30 cellular contexts compared by ENCODE assay signal in genomic region chr11:27246925-27247324, GRCh38.
"Had no signal": no experiment of that assay in that cellular context is flagged by ENCODE, and none has a peak within 500 bp of the region (broad histone marks: within the 10 kb centered on the region; RNA-seq: fewer than 3 reads in every experiment).

No MANE protein-coding gene starts in this region.

- H3K27me3 ChIP-seq: breast epithelium, esophagus squamous epithelium, hepatocyte, suprapubic skin, tibial artery, upper lobe of right lung had no signal

- H3K79me2 ChIP-seq: hepatocyte had no signal

- H3K27ac Mint-ChIP-seq: activated CD4-positive, alpha-beta memory T cell treated with anti-CD3 and anti-CD28 coated beads for 36 hours; activated naive CD4-positive, alpha-beta T cell treated with anti-CD3 and anti-CD28 coated beads, Interleukin-2, amount 10 ng/mL, durations not matched to agents 7 days and 5 days; dendritic cell treated with granulocyte-macrophage colony-stimulating factor and Interleukin-4, amounts not matched to agents 40 ng/mL and 50 ng/mL, for 4 days; memory B cell; natural killer cell treated with Interleukin-12 subunit alpha and Interleukin-12 subunit beta and Interleukin-15 and Interleukin-18, amount 100 ng/mL, for 72 hours; progenitor cell of endocrine pancreas; T-helper 1 cell treated with Interleukin-12 subunit alpha and Interleukin-12 subunit beta and Interleukin-4 antibody, amounts not matched to agents 30 μg/mL and 1 μg/mL, for 36 hours had no signal

- H3K27me3 Mint-ChIP-seq: activated CD4-positive, alpha-beta memory T cell treated with anti-CD3 and anti-CD28 coated beads for 36 hours; central memory CD8-positive, alpha-beta T cell; dendritic cell treated with granulocyte-macrophage colony-stimulating factor and Interleukin-4, amounts not matched to agents 40 ng/mL and 50 ng/mL, for 4 days; progenitor cell of endocrine pancreas had no signal

- H3K36me3 Mint-ChIP-seq: activated CD4-positive, alpha-beta memory T cell treated with anti-CD3 and anti-CD28 coated beads for 36 hours; activated naive CD4-positive, alpha-beta T cell treated with anti-CD3 and anti-CD28 coated beads, Interleukin-2, amount 10 ng/mL, durations not matched to agents 7 days and 5 days; memory B cell; natural killer cell treated with Interleukin-12 subunit alpha and Interleukin-12 subunit beta and Interleukin-15 and Interleukin-18, amount 100 ng/mL, for 72 hours had no signal

- H3K4me3 ChIP-seq: breast epithelium, esophagus squamous epithelium, hepatocyte, suprapubic skin, tibial artery, upper lobe of right lung had no signal

- H3K9me3 Mint-ChIP-seq: activated CD4-positive, alpha-beta memory T cell treated with anti-CD3 and anti-CD28 coated beads for 36 hours; activated naive CD4-positive, alpha-beta T cell treated with anti-CD3 and anti-CD28 coated beads, Interleukin-2, amount 10 ng/mL, durations not matched to agents 7 days and 5 days; central memory CD8-positive, alpha-beta T cell; dendritic cell treated with granulocyte-macrophage colony-stimulating factor and Interleukin-4, amounts not matched to agents 40 ng/mL and 50 ng/mL, for 4 days; memory B cell; natural killer cell treated with Interleukin-12 subunit alpha and Interleukin-12 subunit beta and Interleukin-15 and Interleukin-18, amount 100 ng/mL, for 72 hours; T-helper 1 cell treated with Interleukin-12 subunit alpha and Interleukin-12 subunit beta and Interleukin-4 antibody, amounts not matched to agents 30 μg/mL and 1 μg/mL, for 36 hours had no signal

- H3K36me3 ChIP-seq: breast epithelium, esophagus squamous epithelium, suprapubic skin, tibial artery, upper lobe of right lung had no signal

- ATAC-seq: activated CD4-positive, CD25-positive, alpha-beta regulatory T cell treated with anti-CD3 and anti-CD28 coated beads, Interleukin-2, amount 50 U/mL, for 24 hours; natural killer cell treated with Interleukin-12 subunit alpha and Interleukin-12 subunit beta and Interleukin-15 and Interleukin-18, amount 100 ng/mL, for 72 hours; upper lobe of right lung had no signal

- H3K4me1 Mint-ChIP-seq: activated naive CD4-positive, alpha-beta T cell treated with anti-CD3 and anti-CD28 coated beads, Interleukin-2, amount 10 ng/mL, durations not matched to agents 7 days and 5 days; central memory CD8-positive, alpha-beta T cell; memory B cell had no signal

- H3K27ac ChIP-seq: breast epithelium, epithelial cell of prostate, esophagus squamous epithelium, hepatocyte, suprapubic skin, tibial artery, upper lobe of right lung, VCaP had no signal

- H2AFZ ChIP-seq: hepatocyte had no signal

- H3K4me1 ChIP-seq: breast epithelium, tibial artery had no signal

- H3K9me3 ChIP-seq: breast epithelium, esophagus squamous epithelium, suprapubic skin, tibial artery, upper lobe of right lung had no signal

- H3K4me2 ChIP-seq: hepatocyte had no signal

- DNase-seq: activated CD4-positive, alpha-beta memory T cell treated with anti-CD3 and anti-CD28 coated beads for 36 hours; activated CD4-positive, alpha-beta T cell treated with anti-CD3 and anti-CD28 coated beads for 48 hours; activated CD8-positive, alpha-beta memory T cell treated with anti-CD3 and anti-CD28 coated beads, Interleukin-2, amount 50 U/mL, for 4 hours; activated gamma-delta T cell; activated naive CD4-positive, alpha-beta T cell treated with anti-CD3 and anti-CD28 coated beads, Interleukin-2, amount 10 ng/mL, durations not matched to agents 7 days and 5 days; activated T-cell treated with anti-CD3 and anti-CD28 coated beads, Interleukin-2, amount 50 U/mL, for 1 hour; amygdala; esophagus squamous epithelium; islet precursor cell; stimulated activated CD4-positive, alpha-beta T cell treated with anti-CD3 and anti-CD28 coated beads, Interleukin-15, amount 100 ng/mL, for 24 hours; stimulated activated CD4-positive, alpha-beta T cell treated with anti-CD3 and anti-CD28 coated beads, Interleukin-2, amount 100 ng/mL, for 24 hours; stimulated activated naive CD4-positive, alpha-beta T cell; T-helper 9 cell; tibial artery; upper lobe of right lung had no signal

- H3K4me3 Mint-ChIP-seq: activated CD4-positive, alpha-beta memory T cell treated with anti-CD3 and anti-CD28 coated beads for 36 hours; activated naive CD4-positive, alpha-beta T cell treated with anti-CD3 and anti-CD28 coated beads, Interleukin-2, amount 10 ng/mL, durations not matched to agents 7 days and 5 days; central memory CD8-positive, alpha-beta T cell; dendritic cell treated with granulocyte-macrophage colony-stimulating factor and Interleukin-4, amounts not matched to agents 40 ng/mL and 50 ng/mL, for 4 days; memory B cell; natural killer cell treated with Interleukin-12 subunit alpha and Interleukin-12 subunit beta and Interleukin-15 and Interleukin-18, amount 100 ng/mL, for 72 hours; T-helper 1 cell treated with Interleukin-12 subunit alpha and Interleukin-12 subunit beta and Interleukin-4 antibody, amounts not matched to agents 30 μg/mL and 1 μg/mL, for 36 hours had no signal

- FAIRE-seq: endometrium, frontal cortex, TTC549 had no signal
